Comparison of ENCODE assay signal across 1 cellular context in the genomic region with DNA sequence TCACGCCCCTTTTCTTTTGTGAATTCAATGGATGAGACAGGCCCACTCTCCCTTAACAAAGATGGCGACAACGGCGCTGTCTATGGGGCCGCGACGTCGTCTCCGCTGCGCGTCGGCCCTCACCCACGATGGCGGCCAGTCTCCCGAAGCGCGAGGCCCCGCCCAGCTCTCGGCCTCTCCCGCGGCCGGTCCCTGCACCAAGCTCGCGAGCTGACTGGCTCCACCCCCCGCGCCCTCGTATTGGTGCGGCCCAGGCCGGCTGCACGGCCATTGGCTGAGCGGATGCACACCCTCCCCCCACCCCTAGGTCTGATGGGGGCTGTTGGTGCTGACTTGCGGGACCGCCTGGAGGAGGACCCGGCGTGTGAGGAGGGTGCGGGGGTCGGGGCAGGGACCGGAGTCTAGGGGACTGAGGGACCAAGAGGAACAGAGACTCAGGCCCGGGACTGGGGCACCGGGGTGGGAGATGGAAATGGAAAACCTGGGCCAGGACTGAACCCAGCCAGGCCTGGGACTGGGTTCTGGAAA.
TF ChIP-seq lines count a peak whose summit lies in the region.

No MANE protein-coding gene starts in this region.

TF ChIP-seq in IMR-90, 13 proteins besides CTCF, POLR2A, EP300 and RAD21:
- TF ChIP-seq, protein P1, sequence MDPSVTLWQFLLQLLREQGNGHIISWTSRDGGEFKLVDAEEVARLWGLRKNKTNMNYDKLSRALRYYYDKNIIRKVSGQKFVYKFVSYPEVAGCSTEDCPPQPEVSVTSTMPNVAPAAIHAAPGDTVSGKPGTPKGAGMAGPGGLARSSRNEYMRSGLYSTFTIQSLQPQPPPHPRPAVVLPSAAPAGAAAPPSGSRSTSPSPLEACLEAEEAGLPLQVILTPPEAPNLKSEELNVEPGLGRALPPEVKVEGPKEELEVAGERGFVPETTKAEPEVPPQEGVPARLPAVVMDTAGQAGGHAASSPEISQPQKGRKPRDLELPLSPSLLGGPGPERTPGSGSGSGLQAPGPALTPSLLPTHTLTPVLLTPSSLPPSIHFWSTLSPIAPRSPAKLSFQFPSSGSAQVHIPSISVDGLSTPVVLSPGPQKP (IDR thresholded peaks at IDR 0.05; ENCODE audit: borderline replicate concordance, low read depth, low read length): no peak
- TF ChIP-seq MAZ (IDR thresholded peaks at IDR 0.05; ENCODE audit: borderline replicate concordance, low read depth, low read length): peak; percentile 80; the same call in 1 of the 2 replicates
- 0 out of 2 replicates have a peak, but pooled peaks have one; percentile 16 for TF ChIP-seq MXI1 (IDR thresholded peaks at IDR 0.05; ENCODE audit: borderline replicate concordance, low read depth, low read length)
- TF ChIP-seq, protein P2, sequence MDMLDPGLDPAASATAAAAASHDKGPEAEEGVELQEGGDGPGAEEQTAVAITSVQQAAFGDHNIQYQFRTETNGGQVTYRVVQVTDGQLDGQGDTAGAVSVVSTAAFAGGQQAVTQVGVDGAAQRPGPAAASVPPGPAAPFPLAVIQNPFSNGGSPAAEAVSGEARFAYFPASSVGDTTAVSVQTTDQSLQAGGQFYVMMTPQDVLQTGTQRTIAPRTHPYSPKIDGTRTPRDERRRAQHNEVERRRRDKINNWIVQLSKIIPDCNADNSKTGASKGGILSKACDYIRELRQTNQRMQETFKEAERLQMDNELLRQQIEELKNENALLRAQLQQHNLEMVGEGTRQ (IDR thresholded peaks at IDR 0.05; ENCODE audit: low read depth, low read length): no peak
